In genomic region chr10:767211-767610, GRCh38 we compare ENCODE assay signal across 18 cellular contexts.
"Had no signal": no experiment of that assay in that cellular context is flagged by ENCODE, and none has a peak within 500 bp of the region (broad histone marks: within the 10 kb centered on the region; RNA-seq: fewer than 3 reads in every experiment).

No MANE protein-coding gene starts in this region.

- FAIRE-seq: colon, endometrium had no signal

- DNase-seq: activated CD4-positive, alpha-beta T cell treated with anti-CD3 and anti-CD28 coated beads for 4 hours; activated CD8-positive, alpha-beta T cell treated with anti-CD3 and anti-CD28 coated beads for 36 hours; activated effector memory CD4-positive, alpha-beta T cell treated with Interleukin-2 at 50 U/mL for 16 hours; activated naive CD4-positive, alpha-beta T cell treated with anti-CD3 and anti-CD28 coated beads, Interleukin-2, amount 50 U/mL, for 16 hours; activated T-cell treated with anti-CD3 and anti-CD28 coated beads, Interleukin-2, amount 50 U/mL, for 4 hours; caudate nucleus; islet precursor cell; left lung; naive B cell; ovary; stimulated activated CD4-positive, alpha-beta T cell treated with anti-CD3 and anti-CD28 coated beads, Interleukin-1b, Interleukin-23, amount 100 ng/mL, for 48 hours; stomach; upper lobe of right lung had no signal

- H3K36me3 ChIP-seq: left lung, neural progenitor cell, ovary, stomach, thoracic aorta, upper lobe of right lung had no signal

- H3K27ac ChIP-seq: left lung, neural progenitor cell, ovary, stomach, thoracic aorta, upper lobe of right lung had no signal

- H3K4me1 ChIP-seq: left lung, neural progenitor cell, stomach, upper lobe of right lung had no signal

- H3K9me3 ChIP-seq: thoracic aorta, upper lobe of right lung had no signal

- H3K27me3 ChIP-seq: ovary, stomach, upper lobe of right lung had no signal

- H3K4me3 ChIP-seq: left lung, neural progenitor cell, ovary, stomach, thoracic aorta, upper lobe of right lung had no signal

- ATAC-seq: activated CD8-positive, alpha-beta T cell treated with anti-CD3 and anti-CD28 coated beads for 36 hours; activated T-cell treated with anti-CD3 and anti-CD28 coated beads, Interleukin-2, amount 50 U/mL, for 4 hours; esophagus mucosa; left lung; upper lobe of right lung had no signal
